In genomic region chr11:65562788-65563187, GRCh38 we compare ENCODE assay signal across 24 cellular contexts. TPM values are rescaled to one million over a fixed set of nuclear protein-coding genes. Genes with fewer than 3 reads are reported as not detected.
DNase-seq lines count a peak whose midpoint lies in the region; ATAC-seq, FAIRE-seq and TF ChIP-seq lines count a peak whose summit lies in the region.
"Had no signal": no experiment of that assay in that cellular context is flagged by ENCODE, and none has a peak within 500 bp of the region (broad histone marks: within the 10 kb centered on the region; RNA-seq: fewer than 3 reads in every experiment).

No MANE protein-coding gene starts in this region.

- no peak overlapping the region for H3K9ac ChIP-seq in H1 (replicated peaks in 1 of 4; ENCODE audit: extremely low read depth in 1 of 4, low read depth in 3 of 4, low read length in 3 of 4)
- H3K9ac ChIP-seq: BLaER1, GM23248, KMS-11 had no signal

- peaks cover 51% of the 10 kb centered on the region for H3K4me1 Mint-ChIP-seq in activated naive CD8-positive, alpha-beta T cell (ENCODE audit: low read depth)
- H3K4me1 Mint-ChIP-seq in activated naive CD8-positive, alpha-beta T cell treated with anti-CD3 and anti-CD28 coated beads, Interleukin-2, amount 50 U/mL, for 24 hours: peaks cover 59% of the 10 kb centered on the region
- peaks cover 52% of the 10 kb centered on the region for H3K4me1 Mint-ChIP-seq in stimulated activated memory B cell treated with anti-CD40 and anti-IgM and Interleukin-4, amounts not matched to agents 10 μg/mL and 1 μg/mL and 100 μg/mL, for 72 hours

- no peak overlapping the region for H3K27ac ChIP-seq in HEK293 (ENCODE audit: extremely low read depth, low read depth, low read length)
- no peak overlapping the region for H3K27ac ChIP-seq in H1 (ENCODE audit: low read depth, low read length)
- H3K27ac ChIP-seq: BLaER1, GM23248, KMS-11 had no signal

- FAIRE-seq in H1 (lab: Jason Lieb, UNC): no peak
- FAIRE-seq: GM12891 had no signal

- H4K5ac ChIP-seq in H1 (ENCODE audit: insufficient read length, low read depth, low read length): no peak overlapping the region

- no peak for ATAC-seq in activated naive CD8-positive, alpha-beta T cell treated with anti-CD3 and anti-CD28 coated beads, Interleukin-2, amount 50 U/mL, for 24 hours
- no peak for ATAC-seq in stimulated activated memory B cell treated with anti-CD40 and anti-IgM and Interleukin-4, amounts not matched to agents 10 μg/mL and 1 μg/mL and 100 μg/mL, for 72 hours
- ATAC-seq: Panc1 had no signal

- no peak overlapping the region for H3K56ac ChIP-seq in H1 (replicated peaks; ENCODE audit: insufficient read length, low read depth, low read length)

- no peak overlapping the region for H4K8ac ChIP-seq in H1 (ENCODE audit: extremely low read depth, insufficient read depth, low read length)

- no peak overlapping the region for H2BK15ac ChIP-seq in H1 (ENCODE audit: low read length)

- H3K9me3 ChIP-seq in HEK293 (ENCODE audit: control insufficient read depth, insufficient read depth, low read depth, low read length): no peaks in the 10 kb centered on the region
- no peaks in the 10 kb centered on the region for H3K9me3 ChIP-seq in H1 (ENCODE audit: insufficient read depth in 2 of 2, low read depth in 1 of 2, low read length in 1 of 2)
- H3K9me3 ChIP-seq: BLaER1, Caco-2, HAP-1 had no signal

- H4K20me1 ChIP-seq in H1 (replicated peaks in 1 of 2; ENCODE audit: control insufficient read depth in 1 of 2, insufficient read depth in 2 of 2, low read length in 2 of 2): no peaks in the 10 kb centered on the region
- H4K20me1 ChIP-seq: BLaER1 had no signal

- H2BK20ac ChIP-seq in H1 (ENCODE audit: low read length): no peak overlapping the region

- H3K36me3 ChIP-seq in HEK293 (ENCODE audit: control insufficient read depth in 2 of 2, insufficient read depth in 1 of 2, low read length in 2 of 2) (peaks cover 0 to 6% of the 10 kb centered on the region in 2 experiments; a peak in 1 of 3 replicates), H1 (ENCODE audit: control insufficient read depth in 2 of 4, insufficient read depth in 4 of 4, low read length in 3 of 4) (no peaks in the 10 kb centered on the region)
- H3K36me3 ChIP-seq: BLaER1, HAP-1 had no signal

- H2BK5ac ChIP-seq in H1 (ENCODE audit: low read depth, low read length): no peak overlapping the region

- H3K23me2 ChIP-seq in H1 (ENCODE audit: low read depth, low read length): peaks cover 4% of the 10 kb centered on the region; the same call in 1 of the 2 replicates

- no peak overlapping the region for H3K18ac ChIP-seq in H1 (ENCODE audit: extremely low read depth, low read length)

- TF ChIP-seq CTCF in HEK293 (tag by site-specific recombination; IDR thresholded peaks at IDR 0.05): no peak
- TF ChIP-seq CTCF in H1 (IDR thresholded peaks at IDR 0.05; ENCODE audit: control extremely low read depth in 1 of 3, insufficient read depth in 1 of 3, low read depth in 1 of 3, low read length in 3 of 3): no peak

- POLR2A ChIA-PET in HEK293 (lab: Yijun Ruan, JAX): interaction anchor here (0.7 kb wide), 1 partner anchor 628 kb away, joined by 3 read pairs; no protein-coding TSS in a partner anchor
- POLR2A ChIA-PET in H1 (lab: Charles Lee; ENCODE audit: partially characterized antibody): interaction anchor here (1.0 to 4.2 kb wide), 4 partner anchors 14 to 63 kb away, joined by 3 to 29 read pairs (median 4); partner anchors contain the start of gene SCYL1

- WGBS in H1 (ENCODE audit: extremely low coverage in 1 of 2, insufficient coverage in 1 of 2, insufficient read length in 1 of 2, insufficient replicate concordance in 2 of 2, low coverage in 1 of 2, low lambda C conversion rate in 2 of 2, missing lambda C conversion rate in 1 of 2), 2 experiments: 87% methylated on average over 7 of the region's 9 CpGs; no CpG with 5 or more reads in 1 of the 2 experiments

- H3K36me3 Mint-ChIP-seq in activated naive CD8-positive, alpha-beta T cell: no peaks in the 10 kb centered on the region
- H3K36me3 Mint-ChIP-seq in activated naive CD8-positive, alpha-beta T cell treated with anti-CD3 and anti-CD28 coated beads, Interleukin-2, amount 50 U/mL, for 24 hours (ENCODE audit: low read depth): no peaks in the 10 kb centered on the region
- H3K36me3 Mint-ChIP-seq in stimulated activated memory B cell treated with anti-CD40 and anti-IgM and Interleukin-4, amounts not matched to agents 10 μg/mL and 1 μg/mL and 100 μg/mL, for 72 hours: no peaks in the 10 kb centered on the region
- H3K36me3 Mint-ChIP-seq: CD4-positive, alpha-beta memory T cell had no signal

- CTCF ChIA-PET in HEK293 (lab: Yijun Ruan, JAX) (interaction anchor here (0.6 to 5.3 kb wide), 6 partner anchors 9 to 116 kb away, joined by 3 to 44 read pairs (median 4); partner anchors contain the start of genes FAM89B and ZNRD2), H1 (lab: Charles Lee; ENCODE audit: partially characterized antibody) (interaction anchor here (1.1 to 16.3 kb wide), 7 partner anchors 9 to 52 kb away, joined by 3 to 284 read pairs (median 19); partner anchors contain the start of genes FAM89B and ZNRD2)

- H2AK5ac ChIP-seq in H1 (ENCODE audit: low read depth, low read length): peak overlapping the region; percentile 25; the same call in 1 of the 2 replicates

- no peak overlapping the region for H4K91ac ChIP-seq in H1 (replicated peaks; ENCODE audit: insufficient read length, low read length)

- TF ChIP-seq EP300 in H1 (IDR thresholded peaks at IDR 0.05; ENCODE audit: borderline replicate concordance in 1 of 2, low read depth in 2 of 2, low read length in 2 of 2): no peak

- no peak overlapping the region for H3K4ac ChIP-seq in H1 (replicated peaks; ENCODE audit: insufficient read length, low read depth, low read length)

- H3K27ac Mint-ChIP-seq in activated naive CD8-positive, alpha-beta T cell: peak overlapping the region; percentile 41
- no peak overlapping the region for H3K27ac Mint-ChIP-seq in activated naive CD8-positive, alpha-beta T cell treated with anti-CD3 and anti-CD28 coated beads, Interleukin-2, amount 50 U/mL, for 24 hours
- peak overlapping the region; percentile 82 for H3K27ac Mint-ChIP-seq in stimulated activated memory B cell treated with anti-CD40 and anti-IgM and Interleukin-4, amounts not matched to agents 10 μg/mL and 1 μg/mL and 100 μg/mL, for 72 hours

- no peak overlapping the region for H3K4me2 ChIP-seq in H1 (ENCODE audit: insufficient read depth in 1 of 2, low read depth in 2 of 2, low read length in 2 of 2)
- H3K4me2 ChIP-seq: BLaER1, KMS-11 had no signal

- H2AFZ ChIP-seq in H1 (ENCODE audit: low read length): no peak overlapping the region
- H2AFZ ChIP-seq: GM23248 had no signal

- no peak for TF ChIP-seq RAD21 in H1 (IDR thresholded peaks at IDR 0.05 in 1 of 2, conservative IDR thresholded peaks at IDR 0.05 in 1 of 2; ENCODE audit: low read depth in 2 of 2, low read length in 2 of 2)

- no peaks in the 10 kb centered on the region for H3K27me3 Mint-ChIP-seq in activated naive CD8-positive, alpha-beta T cell
- H3K27me3 Mint-ChIP-seq in activated naive CD8-positive, alpha-beta T cell treated with anti-CD3 and anti-CD28 coated beads, Interleukin-2, amount 50 U/mL, for 24 hours: no peaks in the 10 kb centered on the region
- H3K27me3 Mint-ChIP-seq in stimulated activated memory B cell treated with anti-CD40 and anti-IgM and Interleukin-4, amounts not matched to agents 10 μg/mL and 1 μg/mL and 100 μg/mL, for 72 hours: no peaks in the 10 kb centered on the region
- H3K27me3 Mint-ChIP-seq: CD4-positive, alpha-beta memory T cell had no signal

- no peaks in the 10 kb centered on the region for H3K79me2 ChIP-seq in H1 (ENCODE audit: control insufficient read depth in 1 of 2, insufficient read depth in 2 of 2, low read length in 2 of 2)

- no peak overlapping the region for H2BK120ac ChIP-seq in H1 (replicated peaks; ENCODE audit: low read depth, low read length)

- H2BK12ac ChIP-seq in H1 (ENCODE audit: low read depth, low read length): no peak overlapping the region

- TF ChIP-seq POLR2A in H1 (IDR thresholded peaks at IDR 0.05; ENCODE audit: control extremely low read depth in 1 of 2, low read depth in 2 of 2, low read length in 2 of 2): no peak

- no peaks in the 10 kb centered on the region; the same call in 1 of the 2 replicates for H3K79me1 ChIP-seq in H1 (ENCODE audit: low read depth, low read length)

- no peak overlapping the region for H3K4me3 Mint-ChIP-seq in activated naive CD8-positive, alpha-beta T cell
- H3K4me3 Mint-ChIP-seq in activated naive CD8-positive, alpha-beta T cell treated with anti-CD3 and anti-CD28 coated beads, Interleukin-2, amount 50 U/mL, for 24 hours: no peak overlapping the region
- no peak overlapping the region for H3K4me3 Mint-ChIP-seq in stimulated activated memory B cell treated with anti-CD40 and anti-IgM and Interleukin-4, amounts not matched to agents 10 μg/mL and 1 μg/mL and 100 μg/mL, for 72 hours

- H3K4me3 ChIP-seq in HEK293 (ENCODE audit: low read depth, low read length) (no peak overlapping the region), H1 (ENCODE audit: extremely low read depth in 1 of 4, insufficient read depth in 2 of 4, low read depth in 3 of 4, low read length in 4 of 4) (no peak overlapping the region)
- H3K4me3 ChIP-seq: BLaER1, GM23248, HAP-1 had no signal

- DNase-seq in activated naive CD8-positive, alpha-beta T cell treated with anti-CD3 and anti-CD28 coated beads, Interleukin-2, amount 50 U/mL, for 24 hours: no peak
- no peak for DNase-seq in H1 (ENCODE audit: low read depth in 1 of 2, low spot score in 2 of 2)
- no peak for DNase-seq in AG08395 (ENCODE audit: low spot score)
- DNase-seq in DMS153 treated with DMSO at 0.1 percent for 48 hours (lab: John Stamatoyannopoulos, UW; ENCODE audit: unreplicated experiment): no peak
- DNase-seq: Caco-2; CD4-positive, alpha-beta memory T cell; NCI-H1092 treated with DMSO at 0.1 percent for 48 hours; NCI-H1436 treated with DMSO at 0.1 percent for 48 hours; NCI-H2029; NCI-H2227 treated with DMSO at 0.1 percent for 48 hours; NCI-H510A; NCI-H748 treated with DMSO at 0.1 percent for 48 hours; SIG-M5 had no signal

- H3K4me1 ChIP-seq in HEK293 (ENCODE audit: control insufficient read depth, insufficient read depth, low read length) (peaks cover 22% of the 10 kb centered on the region), H1 (replicated peaks in 1 of 4; ENCODE audit: control insufficient read depth in 3 of 4, insufficient read depth in 4 of 4, low read length in 3 of 4) (peaks cover 0 to 23% (median 21%) of the 10 kb centered on the region in 4 experiments; a peak in 6 of 7 replicates)

- peaks cover 0 to 11% (median 7%) of the 10 kb centered on the region in 4 experiments; a peak in 5 of 7 replicates for H3K27me3 ChIP-seq in H1 (replicated peaks in 1 of 4; ENCODE audit: control insufficient read depth in 3 of 4, extremely low read depth in 1 of 4, insufficient read depth in 3 of 4, low read length in 3 of 4)
- H3K27me3 ChIP-seq: BLaER1 had no signal

- no peaks in the 10 kb centered on the region for H3K9me3 Mint-ChIP-seq in activated naive CD8-positive, alpha-beta T cell (ENCODE audit: low read depth)
- no peaks in the 10 kb centered on the region for H3K9me3 Mint-ChIP-seq in activated naive CD8-positive, alpha-beta T cell treated with anti-CD3 and anti-CD28 coated beads, Interleukin-2, amount 50 U/mL, for 24 hours
- H3K9me3 Mint-ChIP-seq in stimulated activated memory B cell treated with anti-CD40 and anti-IgM and Interleukin-4, amounts not matched to agents 10 μg/mL and 1 μg/mL and 100 μg/mL, for 72 hours: no peaks in the 10 kb centered on the region
- H3K9me3 Mint-ChIP-seq: CD4-positive, alpha-beta memory T cell had no signal

- no peak overlapping the region for H3K23ac ChIP-seq in H1 (ENCODE audit: insufficient read length)

- no peak overlapping the region for H3K14ac ChIP-seq in H1 (ENCODE audit: insufficient read length)

RNA-seq across cellular contexts. Expression of gene LTBP3, which starts 4.6 kb away (rescaled TPM):
- 12.8 and 15.3 TPM in 2 replicates for total RNA-seq in H1 (2021; fragmentation: NEBNext Ultra II Directional; extraction: Animal tissue kit (Norgen Biotek cat#: 25700))
- polyA plus RNA-seq in H1 (2011; rRNA removed): 17.8 and 25.2 TPM in 2 replicates
- 16.0 TPM for polyA plus RNA-seq in H1 (2011; cell fraction: cytosol; rRNA removed)
- polyA plus RNA-seq in H1 (2011; cell fraction: nucleus; rRNA removed): 71.4 TPM
- polyA plus RNA-seq in H1 (2012, experiment 1 of 2): 7.7 to 16.8 TPM (median 14.8 TPM) in 4 replicates
- 7.9 TPM for polyA plus RNA-seq in H1 (2012, experiment 2 of 2)
- 19.0 TPM for polyA plus RNA-seq in H1 (2013, experiment 1 of 2)
- 16.9 TPM for polyA plus RNA-seq in H1 (2013, experiment 2 of 2)
- 2.7 and 4.8 TPM in 2 replicates for polyA minus RNA-seq in H1 (2011; rRNA and poly(A)+ RNA removed)
- 10.1 TPM for polyA minus RNA-seq in H1 (2011; cell fraction: cytosol; rRNA and poly(A)+ RNA removed)
- 15.4 TPM for polyA minus RNA-seq in H1 (2011; cell fraction: nucleus; rRNA and poly(A)+ RNA removed)

RNA-seq across cellular contexts. Expression of gene ZNRD2, which starts 7.5 kb away (rescaled TPM):
- total RNA-seq in H1 (2021; fragmentation: NEBNext Ultra II Directional; extraction: Animal tissue kit (Norgen Biotek cat#: 25700)): 53.4 and 56.1 TPM in 2 replicates
- polyA plus RNA-seq in H1 (2011; rRNA removed): 125 and 148 TPM in 2 replicates
- polyA plus RNA-seq in H1 (2011; cell fraction: cytosol; rRNA removed): 91.1 TPM
- 91.2 TPM for polyA plus RNA-seq in H1 (2011; cell fraction: nucleus; rRNA removed)
- 84.9 to 91.1 TPM (median 88.1 TPM) in 4 replicates for polyA plus RNA-seq in H1 (2012, experiment 1 of 2)
- polyA plus RNA-seq in H1 (2012, experiment 2 of 2): 128 TPM
- polyA plus RNA-seq in H1 (2013, experiment 1 of 2): 85.3 TPM
- polyA plus RNA-seq in H1 (2013, experiment 2 of 2): 89.8 TPM
- polyA minus RNA-seq in H1 (2011; rRNA and poly(A)+ RNA removed): 11.7 and 17.5 TPM in 2 replicates
- 25.8 TPM for polyA minus RNA-seq in H1 (2011; cell fraction: cytosol; rRNA and poly(A)+ RNA removed)
- 52.9 TPM for polyA minus RNA-seq in H1 (2011; cell fraction: nucleus; rRNA and poly(A)+ RNA removed)

RNA-seq across cellular contexts. Expression of gene FAM89B, which starts 9.6 kb away (rescaled TPM):
- total RNA-seq in H1 (2021; fragmentation: NEBNext Ultra II Directional; extraction: Animal tissue kit (Norgen Biotek cat#: 25700)): 15.8 and 17.6 TPM in 2 replicates
- polyA plus RNA-seq in H1 (2011; rRNA removed): 32.4 and 39.2 TPM in 2 replicates
- polyA plus RNA-seq in H1 (2011; cell fraction: cytosol; rRNA removed): 21.2 TPM
- polyA plus RNA-seq in H1 (2011; cell fraction: nucleus; rRNA removed): 30.1 TPM
- polyA plus RNA-seq in H1 (2012, experiment 1 of 2): 11.0 to 14.3 TPM (median 11.7 TPM) in 4 replicates
- polyA plus RNA-seq in H1 (2012, experiment 2 of 2): 14.5 TPM
- 16.9 TPM for polyA plus RNA-seq in H1 (2013, experiment 1 of 2)
- polyA plus RNA-seq in H1 (2013, experiment 2 of 2): 17.1 TPM
- 5.8 and 6.0 TPM in 2 replicates for polyA minus RNA-seq in H1 (2011; rRNA and poly(A)+ RNA removed)
- 6.2 TPM for polyA minus RNA-seq in H1 (2011; cell fraction: cytosol; rRNA and poly(A)+ RNA removed)
- polyA minus RNA-seq in H1 (2011; cell fraction: nucleus; rRNA and poly(A)+ RNA removed): 17.7 TPM

RNA-seq across cellular contexts. Expression of gene EHBP1L1, which starts 13.1 kb away (rescaled TPM):
- 6.6 and 7.9 TPM in 2 replicates for total RNA-seq in H1 (2021; fragmentation: NEBNext Ultra II Directional; extraction: Animal tissue kit (Norgen Biotek cat#: 25700))
- polyA plus RNA-seq in H1 (2011; rRNA removed): 4.3 and 6.2 TPM in 2 replicates
- 7.3 TPM for polyA plus RNA-seq in H1 (2011; cell fraction: cytosol; rRNA removed)
- polyA plus RNA-seq in H1 (2011; cell fraction: nucleus; rRNA removed): 21.8 TPM
- 4.6 to 6.7 TPM (median 5.1 TPM) in 4 replicates for polyA plus RNA-seq in H1 (2012, experiment 1 of 2)
- polyA plus RNA-seq in H1 (2012, experiment 2 of 2): 1.2 TPM
- 6.2 TPM for polyA plus RNA-seq in H1 (2013, experiment 1 of 2)
- polyA plus RNA-seq in H1 (2013, experiment 2 of 2): 5.6 TPM
- polyA minus RNA-seq in H1 (2011; rRNA and poly(A)+ RNA removed): 1.8 and 1.9 TPM in 2 replicates
- polyA minus RNA-seq in H1 (2011; cell fraction: cytosol; rRNA and poly(A)+ RNA removed): 3.4 TPM
- 3.8 TPM for polyA minus RNA-seq in H1 (2011; cell fraction: nucleus; rRNA and poly(A)+ RNA removed)

RNA-seq across cellular contexts. Expression of gene KCNK7, which starts 32.8 kb away (rescaled TPM):
- 0.42 and 1.0 TPM in 2 replicates for total RNA-seq in H1 (2021; fragmentation: NEBNext Ultra II Directional; extraction: Animal tissue kit (Norgen Biotek cat#: 25700))
- 0.74 and 1.4 TPM in 2 replicates for polyA plus RNA-seq in H1 (2011; rRNA removed)
- 0.71 TPM for polyA plus RNA-seq in H1 (2011; cell fraction: cytosol; rRNA removed)
- polyA plus RNA-seq in H1 (2011; cell fraction: nucleus; rRNA removed): 1.4 TPM
- 0.32 to 1.1 TPM (median 0.65 TPM) in 3 of 4 replicates, not detected in the other for polyA plus RNA-seq in H1 (2012, experiment 1 of 2)
- not detected for polyA plus RNA-seq in H1 (2012, experiment 2 of 2)
- polyA plus RNA-seq in H1 (2013, experiment 1 of 2): 0.18 TPM
- 0.24 TPM for polyA plus RNA-seq in H1 (2013, experiment 2 of 2)
- 0.19 and 0.71 TPM in 2 replicates for polyA minus RNA-seq in H1 (2011; rRNA and poly(A)+ RNA removed)
- polyA minus RNA-seq in H1 (2011; cell fraction: cytosol; rRNA and poly(A)+ RNA removed): not detected
- polyA minus RNA-seq in H1 (2011; cell fraction: nucleus; rRNA and poly(A)+ RNA removed): 1.1 TPM
- total RNA-seq: G401, GM23248, HT1080 had no signal
- polyA plus RNA-seq: GM23248 had no signal
